ENCODE assay signal across 1 cellular context in the genomic region with DNA sequence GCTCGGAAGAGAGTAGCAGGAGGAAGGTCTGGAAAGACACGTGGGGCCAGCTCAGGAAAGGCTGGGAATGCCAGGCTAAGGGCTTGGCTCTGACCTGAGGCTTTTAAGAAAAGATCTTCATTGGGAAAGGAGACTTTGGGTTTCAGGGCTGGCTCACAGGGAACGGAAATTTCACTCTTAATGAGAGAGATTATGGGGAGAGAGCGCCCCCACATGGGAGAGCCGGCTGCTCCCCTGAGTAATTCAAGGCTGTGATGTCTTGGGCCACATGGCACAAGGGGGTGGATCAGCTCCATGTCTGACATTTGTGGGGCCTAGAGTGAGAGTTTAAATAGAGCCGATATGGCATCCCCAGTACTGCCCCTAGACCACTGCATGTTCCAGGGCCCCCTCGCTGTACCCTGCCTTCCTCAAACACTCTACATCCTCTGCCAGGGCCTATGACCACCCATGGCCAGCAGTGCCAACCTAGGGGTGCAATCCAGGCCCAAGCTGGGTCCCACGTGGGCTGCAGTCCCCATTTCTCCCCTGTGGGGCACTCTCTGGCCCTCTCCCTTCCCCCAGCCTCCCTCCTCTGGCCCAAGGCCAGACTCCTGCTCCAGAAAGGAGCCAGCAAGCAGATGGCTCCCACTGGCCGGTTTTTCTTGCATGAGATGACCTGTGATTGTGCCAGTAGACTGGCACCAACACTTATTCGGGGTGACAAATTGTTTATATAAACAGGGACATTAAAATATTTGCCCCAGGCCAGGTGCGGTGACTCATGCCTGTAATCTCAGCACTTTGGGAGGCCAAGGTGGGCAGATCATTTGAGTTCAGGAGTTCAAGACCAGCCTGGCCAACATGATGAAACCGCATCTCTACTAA.
TF ChIP-seq lines count a peak whose summit lies in the region.

No MANE protein-coding gene starts in this region.

TF ChIP-seq in SK-N-SH treated with all-trans-retinoic acid at 6 μM for 48 hours, 23 proteins besides CTCF, POLR2A, EP300 and RAD21 (continued from another document):
- TF ChIP-seq CREB5 (CRISPR knock-in tag; IDR thresholded peaks at IDR 0.05; ENCODE audit: low read depth) (no peak), ZNF70 (CRISPR knock-in tag; IDR thresholded peaks at IDR 0.05) (no peak)
TF ChIP-seq in SK-N-SH treated with all-trans-retinoic acid at 6 μM for 48 hours: peak in this region for 0.
